2 cellular contexts compared by ENCODE assay signal in the genomic region with DNA sequence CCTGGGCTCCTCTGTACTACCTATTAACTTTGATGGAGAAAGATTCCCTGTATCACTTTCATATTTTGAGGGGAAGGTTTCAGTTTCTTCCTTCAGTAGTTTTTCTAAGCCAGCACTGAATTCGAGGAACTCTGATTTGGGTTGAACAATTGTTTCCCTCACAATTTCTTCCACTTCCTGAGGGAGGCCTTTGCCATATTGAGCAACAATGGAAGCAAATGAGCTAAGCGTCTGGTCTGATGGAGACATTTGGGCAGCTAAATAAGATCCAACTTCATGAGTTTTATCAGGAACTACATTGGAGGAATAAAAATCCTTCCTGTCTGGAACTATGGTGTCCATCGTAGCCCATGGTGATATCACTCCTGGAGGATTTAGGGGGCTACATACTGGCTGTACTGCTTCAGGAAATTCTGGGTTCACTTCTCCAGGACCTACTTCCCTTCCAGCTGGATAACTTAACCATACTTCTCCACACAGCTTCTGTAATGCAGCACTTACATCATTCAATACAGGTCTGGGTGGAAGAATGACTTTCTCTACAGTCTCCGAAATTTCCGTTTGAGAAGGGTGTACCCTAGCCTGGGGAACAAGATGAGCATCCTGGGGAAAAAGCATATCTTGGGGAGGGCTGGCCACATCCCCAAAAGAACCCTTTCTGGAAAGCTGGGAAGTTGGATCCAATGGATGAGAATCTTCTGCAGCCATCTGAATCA.
A peak's percentile ranks its signal among the peaks of the same experiment; 100 is the strongest.
TF ChIP-seq lines count a peak whose summit lies in the region.

No MANE protein-coding gene starts in this region.

TF ChIP-seq in IMR-90, 13 proteins besides CTCF, POLR2A, EP300 and RAD21:
- TF ChIP-seq RCOR1 (IDR thresholded peaks at IDR 0.05; ENCODE audit: insufficient replicate concordance, low read length), result no peak
- TF ChIP-seq CEBPB (IDR thresholded peaks at IDR 0.05; ENCODE audit: low read depth, low read length), result 0 out of 2 replicates have a peak, but pooled peaks have one; percentile 35

TF ChIP-seq in endothelial cell of umbilical vein, 7 proteins besides CTCF, POLR2A, EP300 and RAD21:
- TF ChIP-seq POLR2AphosphoS5 (IDR thresholded peaks at IDR 0.05; ENCODE audit: insufficient read depth, low read depth, low read length) (no peak), MYC (IDR thresholded peaks at IDR 0.05; ENCODE audit: low read depth, low read length) (no peak), FOS (IDR thresholded peaks at IDR 0.05; ENCODE audit: borderline replicate concordance, insufficient read depth, low read length) (no peak), JUN (IDR thresholded peaks at IDR 0.05; ENCODE audit: borderline replicate concordance, insufficient read depth, insufficient read length, low read depth) (no peak), GATA2 (IDR thresholded peaks at IDR 0.05; ENCODE audit: insufficient read depth, insufficient read length, low read depth, low read length) (no peak)
TF ChIP-seq in endothelial cell of umbilical vein: peak in this region for 0.
